Comparison of ENCODE assay signal across 8 cellular contexts in the genomic region with DNA sequence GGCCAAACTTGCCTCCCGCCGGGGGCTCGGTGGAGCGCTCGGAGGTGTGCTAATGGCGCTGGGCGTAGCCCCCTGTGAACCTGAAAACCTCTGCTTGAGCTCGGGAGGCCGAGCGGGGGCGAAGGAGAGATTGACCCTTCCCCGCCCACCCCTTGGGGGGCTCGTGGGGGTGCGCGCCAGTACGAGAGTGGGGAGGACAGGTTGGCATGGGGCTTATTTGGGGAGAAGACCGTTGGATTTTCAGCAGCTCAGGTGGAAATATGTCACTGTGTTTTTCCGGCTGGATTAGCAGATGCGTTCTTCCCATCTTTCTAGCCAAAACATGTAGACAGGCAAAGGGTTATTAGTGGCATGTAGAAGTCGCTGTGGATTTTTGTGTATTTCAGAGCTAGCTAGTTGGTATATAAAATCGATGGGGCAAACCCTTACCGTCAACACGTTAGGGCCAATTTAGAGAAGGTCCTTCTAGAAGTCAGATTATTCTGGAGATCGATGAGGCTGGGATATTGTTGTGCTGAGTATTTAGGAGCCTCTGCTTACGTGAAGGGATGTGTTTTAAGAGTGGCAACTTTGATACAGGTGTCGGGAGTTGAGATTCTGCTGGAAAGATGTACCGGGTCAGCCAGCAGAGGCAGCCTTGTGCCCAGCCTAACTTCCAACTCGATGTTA.
DNase-seq lines count a peak whose midpoint lies in the region; ATAC-seq and TF ChIP-seq lines count a peak whose summit lies in the region.

No MANE protein-coding gene starts in this region.

- peak overlapping the region; percentile 89 for H3K4me3 Mint-ChIP-seq in T-helper 2 cell treated with Interferon-gamma antibody and Interleukin-4, amounts not matched to agents 5 μg/mL and 100 μg/mL, for 36 hours

- H3K9me3 Mint-ChIP-seq in T-helper 2 cell treated with Interferon-gamma antibody and Interleukin-4, amounts not matched to agents 5 μg/mL and 100 μg/mL, for 36 hours = no peaks in the 10 kb centered on the region

- peak; percentile 87 for TF ChIP-seq CTCF in 22Rv1 (IDR thresholded peaks at IDR 0.05)
- peak; percentile 85 for TF ChIP-seq CTCF in GM12872 (IDR thresholded peaks at IDR 0.05; ENCODE audit: insufficient read depth, low read depth, low read length)

- peak overlapping the region; percentile 80 for H3K27ac Mint-ChIP-seq in T-helper 2 cell treated with Interferon-gamma antibody and Interleukin-4, amounts not matched to agents 5 μg/mL and 100 μg/mL, for 36 hours

- ATAC-seq in HG02623 (IDR thresholded peaks at IDR 0.05; ENCODE audit: unreplicated experiment) = peak; percentile 25

- peak overlapping the region; percentile 86 for H3K27ac ChIP-seq in 22Rv1

- no peaks in the 10 kb centered on the region for H3K27me3 Mint-ChIP-seq in T-helper 2 cell treated with Interferon-gamma antibody and Interleukin-4, amounts not matched to agents 5 μg/mL and 100 μg/mL, for 36 hours (ENCODE audit: low read depth)

- H3K36me3 Mint-ChIP-seq in T-helper 2 cell treated with Interferon-gamma antibody and Interleukin-4, amounts not matched to agents 5 μg/mL and 100 μg/mL, for 36 hours (ENCODE audit: low read depth) = peaks cover 16% of the 10 kb centered on the region

- peaks cover 49% of the 10 kb centered on the region for H3K4me1 Mint-ChIP-seq in T-helper 2 cell treated with Interferon-gamma antibody and Interleukin-4, amounts not matched to agents 5 μg/mL and 100 μg/mL, for 36 hours (ENCODE audit: low read depth)

- DNase-seq in NAMALWA (ENCODE audit: low spot score) (peak; percentile 81), cerebellar cortex (ENCODE audit: low spot score) (peak; percentile 83), kidney glomerular epithelial cell (lab: John Stamatoyannopoulos, UW) (peak; percentile 75)
- peak; percentile 47 for DNase-seq in T-helper 2 cell treated with Interferon-gamma antibody and Interleukin-4, amounts not matched to agents 5 μg/mL and 100 μg/mL, for 36 hours (ENCODE audit: low spot score)
- DNase-seq in stimulated activated CD4-positive, alpha-beta T cell treated with anti-CD3 and anti-CD28 coated beads, TNF-alpha, amount 100 ng/mL, for 1 hour (ENCODE audit: low read depth in 3 of 3, low spot score in 1 of 3) = peak in 2 of 3 donors; percentile 9 to 16

Comparison
In these comparisons a context has a peak if more than half of its experiments do, and no peak if none do; other contexts are left out.
1. Peak in every context shown above with its lines: DNase-seq, ATAC-seq and H3K27ac ChIP-seq.
2. DNase-seq: peak in every context shown above with its lines; median percentile 83 in cerebellar cortex; 81 in NAMALWA; 75 in kidney glomerular epithelial cell; 47 in T-helper 2 cell treated with Interferon-gamma antibody and Interleukin-4, amounts not matched to agents 5 μg/mL and 100 μg/mL, for 36 hours; 12 in stimulated activated CD4-positive, alpha-beta T cell treated with anti-CD3 and anti-CD28 coated beads, TNF-alpha, amount 100 ng/mL, for 1 hour.